In genomic region chr2:222926915-222927314, GRCh38 we compare ENCODE assay signal across 2 cellular contexts.
A peak's percentile ranks its signal among the peaks of the same experiment; 100 is the strongest.
TF ChIP-seq lines count a peak whose summit lies in the region.

No MANE protein-coding gene starts in this region.

TF ChIP-seq in HepG2, 621 proteins besides CTCF, POLR2A, EP300 and RAD21 (continued from another document):
- TF ChIP-seq, protein P1, sequence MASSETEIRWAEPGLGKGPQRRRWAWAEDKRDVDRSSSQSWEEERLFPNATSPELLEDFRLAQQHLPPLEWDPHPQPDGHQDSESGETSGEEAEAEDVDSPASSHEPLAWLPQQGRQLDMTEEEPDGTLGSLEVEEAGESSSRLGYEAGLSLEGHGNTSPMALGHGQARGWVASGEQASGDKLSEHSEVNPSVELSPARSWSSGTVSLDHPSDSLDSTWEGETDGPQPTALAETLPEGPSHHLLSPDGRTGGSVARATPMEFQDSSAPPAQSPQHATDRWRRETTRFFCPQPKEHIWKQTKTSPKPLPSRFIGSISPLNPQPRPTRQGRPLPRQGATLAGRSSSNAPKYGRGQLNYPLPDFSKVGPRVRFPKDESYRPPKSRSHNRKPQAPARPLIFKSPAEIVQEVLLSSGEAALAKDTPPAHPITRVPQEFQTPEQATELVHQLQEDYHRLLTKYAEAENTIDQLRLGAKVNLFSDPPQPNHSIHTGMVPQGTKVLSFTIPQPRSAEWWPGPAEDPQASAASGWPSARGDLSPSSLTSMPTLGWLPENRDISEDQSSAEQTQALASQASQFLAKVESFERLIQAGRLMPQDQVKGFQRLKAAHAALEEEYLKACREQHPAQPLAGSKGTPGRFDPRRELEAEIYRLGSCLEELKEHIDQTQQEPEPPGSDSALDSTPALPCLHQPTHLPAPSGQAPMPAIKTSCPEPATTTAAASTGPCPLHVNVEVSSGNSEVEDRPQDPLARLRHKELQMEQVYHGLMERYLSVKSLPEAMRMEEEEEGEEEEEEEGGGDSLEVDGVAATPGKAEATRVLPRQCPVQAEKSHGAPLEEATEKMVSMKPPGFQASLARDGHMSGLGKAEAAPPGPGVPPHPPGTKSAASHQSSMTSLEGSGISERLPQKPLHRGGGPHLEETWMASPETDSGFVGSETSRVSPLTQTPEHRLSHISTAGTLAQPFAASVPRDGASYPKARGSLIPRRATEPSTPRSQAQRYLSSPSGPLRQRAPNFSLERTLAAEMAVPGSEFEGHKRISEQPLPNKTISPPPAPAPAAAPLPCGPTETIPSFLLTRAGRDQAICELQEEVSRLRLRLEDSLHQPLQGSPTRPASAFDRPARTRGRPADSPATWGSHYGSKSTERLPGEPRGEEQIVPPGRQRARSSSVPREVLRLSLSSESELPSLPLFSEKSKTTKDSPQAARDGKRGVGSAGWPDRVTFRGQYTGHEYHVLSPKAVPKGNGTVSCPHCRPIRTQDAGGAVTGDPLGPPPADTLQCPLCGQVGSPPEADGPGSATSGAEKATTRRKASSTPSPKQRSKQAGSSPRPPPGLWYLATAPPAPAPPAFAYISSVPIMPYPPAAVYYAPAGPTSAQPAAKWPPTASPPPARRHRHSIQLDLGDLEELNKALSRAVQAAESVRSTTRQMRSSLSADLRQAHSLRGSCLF (CRISPR knock-in tag; IDR thresholded peaks at IDR 0.05; ENCODE audit: borderline replicate concordance): no peak
- TF ChIP-seq SMAD1 (CRISPR knock-in tag; IDR thresholded peaks at IDR 0.05; ENCODE audit: borderline replicate concordance, low read depth) (no peak), RCOR2 (CRISPR knock-in tag; IDR thresholded peaks at IDR 0.05) (no peak), NFE2L2 (IDR thresholded peaks at IDR 0.05; ENCODE audit: low read length) (no peak), RARG (CRISPR knock-in tag; IDR thresholded peaks at IDR 0.05; ENCODE audit: low read depth) (no peak), RBM22 (optimal IDR thresholded peaks at IDR 0.05; ENCODE audit: low read length) (peak; percentile 96), MXD3 (CRISPR knock-in tag; IDR thresholded peaks at IDR 0.05) (no peak), PRMT3 (CRISPR knock-in tag; IDR thresholded peaks at IDR 0.05; ENCODE audit: borderline replicate concordance, low read depth) (no peak), SIN3B (IDR thresholded peaks at IDR 0.05; ENCODE audit: low read length) (no peak), ZNF180 (CRISPR knock-in tag; IDR thresholded peaks at IDR 0.05; ENCODE audit: borderline replicate concordance, low read depth) (no peak)

TF ChIP-seq in WTC11, 78 proteins besides CTCF, POLR2A, EP300 and RAD21 (continued from another document):
- TF ChIP-seq, protein P2, sequence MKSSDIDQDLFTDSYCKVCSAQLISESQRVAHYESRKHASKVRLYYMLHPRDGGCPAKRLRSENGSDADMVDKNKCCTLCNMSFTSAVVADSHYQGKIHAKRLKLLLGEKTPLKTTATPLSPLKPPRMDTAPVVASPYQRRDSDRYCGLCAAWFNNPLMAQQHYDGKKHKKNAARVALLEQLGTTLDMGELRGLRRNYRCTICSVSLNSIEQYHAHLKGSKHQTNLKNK (CRISPR knock-in tag; IDR thresholded peaks at IDR 0.05): no peak
- TF ChIP-seq MXD4 (CRISPR knock-in tag; IDR thresholded peaks at IDR 0.05; ENCODE audit: borderline replicate concordance) (no peak), ZNF423 (CRISPR knock-in tag; IDR thresholded peaks at IDR 0.05) (no peak)
